ENCODE assay signal across 9 cellular contexts in the genomic region with DNA sequence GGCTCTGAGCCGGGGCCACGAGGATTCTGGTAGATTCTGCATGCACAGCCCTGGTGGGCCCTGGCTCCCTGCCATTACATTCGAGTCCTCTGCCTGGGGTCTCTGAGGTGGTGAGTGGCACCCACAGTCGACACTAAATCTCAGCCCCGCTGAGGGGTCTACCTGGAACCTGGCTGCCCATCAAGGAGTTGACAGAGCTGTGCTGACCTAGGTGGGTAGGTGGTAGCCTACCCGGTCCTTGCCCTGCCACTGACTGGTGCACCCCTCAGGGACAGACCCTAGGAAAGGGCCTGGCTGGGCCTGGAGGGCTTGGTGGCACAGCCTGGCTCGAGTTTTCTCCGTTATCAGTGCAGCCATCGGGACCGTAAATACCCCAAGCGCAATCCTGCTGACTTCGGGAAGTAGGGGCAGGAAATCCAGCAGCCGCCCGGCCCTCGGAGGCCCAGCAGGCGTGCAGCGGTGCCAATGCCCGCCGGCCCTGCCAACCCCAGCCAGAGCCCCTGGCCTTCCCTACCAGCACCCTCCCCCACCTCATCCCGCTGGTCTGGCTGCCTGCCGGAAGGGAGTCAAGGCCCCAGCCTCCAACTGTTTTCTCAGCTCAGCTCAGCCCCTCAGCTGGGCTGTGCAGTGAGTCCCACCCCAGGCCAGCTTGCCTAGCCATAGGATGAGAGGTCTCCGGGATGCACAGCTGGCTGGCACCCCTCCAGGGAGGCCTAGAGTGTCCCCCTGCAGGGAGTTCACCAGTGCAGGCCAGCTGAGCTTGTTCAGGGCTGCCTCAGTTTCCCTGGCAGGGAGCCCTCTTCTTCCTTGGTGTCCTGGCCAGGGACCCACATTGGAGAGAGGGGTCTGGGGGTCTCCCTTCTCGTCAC.
DNase-seq lines count a peak whose midpoint lies in the region; ATAC-seq and TF ChIP-seq lines count a peak whose summit lies in the region.
"Had no signal": no experiment of that assay in that cellular context is flagged by ENCODE, and none has a peak within 500 bp of the region (broad histone marks: within the 10 kb centered on the region; RNA-seq: fewer than 3 reads in every experiment).

No MANE protein-coding gene starts in this region.

- no peak for ATAC-seq in activated CD8-positive, alpha-beta memory T cell treated with anti-CD3 and anti-CD28 coated beads, Interleukin-2, amount 10 ng/mL, durations not matched to agents 7 days and 5 days
- ATAC-seq in sciatic nerve: no peak
- no peak for ATAC-seq in GM21619 (IDR thresholded peaks at IDR 0.05; ENCODE audit: unreplicated experiment)
- ATAC-seq in GM18870 (IDR thresholded peaks at IDR 0.05; ENCODE audit: unreplicated experiment): no peak
- no peak for ATAC-seq in HG03442 (IDR thresholded peaks at IDR 0.05; ENCODE audit: unreplicated experiment)
- no peak for ATAC-seq in HG03159 (IDR thresholded peaks at IDR 0.05; ENCODE audit: unreplicated experiment)

- H3K4me1 ChIP-seq in right atrium auricular region: peaks cover 0 to 50% of the 10 kb centered on the region in 2 donors

- H3K4me3 ChIP-seq in H7 (ENCODE audit: insufficient read depth, low read depth, low read length): no peak overlapping the region
- no peak overlapping the region for H3K4me3 ChIP-seq in right atrium auricular region

- no peak overlapping the region for H3K27ac Mint-ChIP-seq in activated CD8-positive, alpha-beta memory T cell treated with anti-CD3 and anti-CD28 coated beads, Interleukin-2, amount 10 ng/mL, durations not matched to agents 7 days and 5 days

- no peaks in the 10 kb centered on the region for H3K36me3 ChIP-seq in H7 (replicated peaks; ENCODE audit: control insufficient read depth, insufficient read depth, low read length)
- H3K36me3 ChIP-seq in right atrium auricular region: no peaks in the 10 kb centered on the region

- no peaks in the 10 kb centered on the region for H3K36me3 Mint-ChIP-seq in activated CD8-positive, alpha-beta memory T cell treated with anti-CD3 and anti-CD28 coated beads, Interleukin-2, amount 10 ng/mL, durations not matched to agents 7 days and 5 days

- CTCF ChIA-PET in activated CD8-positive, alpha-beta memory T cell treated with anti-CD3 and anti-CD28 coated beads, Interleukin-2, amount 10 ng/mL, durations not matched to agents 7 days and 5 days (lab: Charles Lee): no interaction called here

- peaks cover 16% of the 10 kb centered on the region for H3K27me3 Mint-ChIP-seq in activated CD8-positive, alpha-beta memory T cell treated with anti-CD3 and anti-CD28 coated beads, Interleukin-2, amount 10 ng/mL, durations not matched to agents 7 days and 5 days

- intact Hi-C loops in sciatic nerve (cut with DNase I): no loop called here

- H3K4me3 Mint-ChIP-seq in activated CD8-positive, alpha-beta memory T cell treated with anti-CD3 and anti-CD28 coated beads, Interleukin-2, amount 10 ng/mL, durations not matched to agents 7 days and 5 days: no peak overlapping the region

- DNase-seq in H7 (peak; percentile 60), right atrium auricular region (ENCODE audit: low spot score) (peak; percentile 50), sciatic nerve (ENCODE audit: low spot score) (peak; percentile 60)
- DNase-seq in activated CD8-positive, alpha-beta memory T cell treated with anti-CD3 and anti-CD28 coated beads, Interleukin-2, amount 10 ng/mL, durations not matched to agents 7 days and 5 days: peak; percentile 31
- DNase-seq: Karpas-422 had no signal

- H3K4me1 Mint-ChIP-seq in activated CD8-positive, alpha-beta memory T cell treated with anti-CD3 and anti-CD28 coated beads, Interleukin-2, amount 10 ng/mL, durations not matched to agents 7 days and 5 days: peaks cover 2% of the 10 kb centered on the region

- no peak for TF ChIP-seq CTCF in right atrium auricular region (IDR thresholded peaks at IDR 0.05)

- H3K9me3 ChIP-seq in right atrium auricular region: no peaks in the 10 kb centered on the region

- no peaks in the 10 kb centered on the region; the same call in 1 of the 2 replicates for H3K27me3 ChIP-seq in H7 (ENCODE audit: control insufficient read depth, insufficient read depth, low read length)
- H3K27me3 ChIP-seq in right atrium auricular region: no peaks in the 10 kb centered on the region

- H3K27ac ChIP-seq in right atrium auricular region: peak overlapping the region; percentile 83 to 91

- no peaks in the 10 kb centered on the region for H3K9me3 Mint-ChIP-seq in activated CD8-positive, alpha-beta memory T cell treated with anti-CD3 and anti-CD28 coated beads, Interleukin-2, amount 10 ng/mL, durations not matched to agents 7 days and 5 days (ENCODE audit: low read depth)
